9 cellular contexts compared by ENCODE assay signal in genomic region chr6:149031545-149032317, GRCh38.
DNase-seq lines count a peak whose midpoint lies in the region; ATAC-seq and TF ChIP-seq lines count a peak whose summit lies in the region.
"Had no signal": no experiment of that assay in that cellular context is flagged by ENCODE, and none has a peak within 500 bp of the region (broad histone marks: within the 10 kb centered on the region; RNA-seq: fewer than 3 reads in every experiment).

No MANE protein-coding gene starts in this region.

- DNase-seq in AG10803 (ENCODE audit: low read depth), result peak; percentile 86
- peak; percentile 96 for DNase-seq in HFFc6
- DNase-seq in T-helper 2 cell treated with Interferon-gamma antibody and Interleukin-4, amounts not matched to agents 5 μg/mL and 100 μg/mL, for 36 hours (ENCODE audit: low spot score), result peak; percentile 47
- no peak for DNase-seq in spleen
- DNase-seq in NCI-H1105 treated with DMSO at 0.1 percent for 48 hours (lab: John Stamatoyannopoulos, UW), result no peak
- no peak for DNase-seq in BE2C

- ATAC-seq in HG03432 (IDR thresholded peaks at IDR 0.05; ENCODE audit: unreplicated experiment), result no peak

- H3K27ac Mint-ChIP-seq in HFFc6, result peak overlapping the region; percentile 93
- peak overlapping the region; percentile 90 for H3K27ac Mint-ChIP-seq in T-helper 2 cell treated with Interferon-gamma antibody and Interleukin-4, amounts not matched to agents 5 μg/mL and 100 μg/mL, for 36 hours
- H3K27ac Mint-ChIP-seq in dendritic cell treated with granulocyte-macrophage colony-stimulating factor and Interleukin-4, amounts not matched to agents 40 ng/mL and 50 ng/mL, for 4 days, result peak overlapping the region; percentile 23

- no peak for TF ChIP-seq CTCF in AG10803 (conservative IDR thresholded peaks at IDR 0.05; ENCODE audit: low read length)
- no peak; the same call in 1 of the 2 replicates for TF ChIP-seq CTCF in HFFc6 (IDR thresholded peaks at IDR 0.05)
- TF ChIP-seq CTCF in spleen (IDR thresholded peaks at IDR 0.05 in 8 of 11, conservative IDR thresholded peaks at IDR 0.05 in 3 of 11), result no peak
- TF ChIP-seq CTCF in BE2C (IDR thresholded peaks at IDR 0.05; ENCODE audit: low read depth, low read length), result no peak

- H3K27me3 ChIP-seq in spleen (replicated peaks in 1 of 7) (no peaks in the 10 kb centered on the region), BE2C (no peaks in the 10 kb centered on the region)

- peak overlapping the region; percentile 74 for H3K4me3 Mint-ChIP-seq in HFFc6
- peak overlapping the region; percentile 78 for H3K4me3 Mint-ChIP-seq in T-helper 2 cell treated with Interferon-gamma antibody and Interleukin-4, amounts not matched to agents 5 μg/mL and 100 μg/mL, for 36 hours
- H3K4me3 Mint-ChIP-seq in dendritic cell treated with granulocyte-macrophage colony-stimulating factor and Interleukin-4, amounts not matched to agents 40 ng/mL and 50 ng/mL, for 4 days, result no peak overlapping the region

- peak overlapping the region; percentile 21 for H3K4me3 ChIP-seq in AG10803 (ENCODE audit: low read length)
- H3K4me3 ChIP-seq in spleen, result peak overlapping the region in 1 of 8 donors; percentile 38
- H3K4me3 ChIP-seq in BE2C (ENCODE audit: low read depth, low read length), result no peak overlapping the region

- H3K4me1 Mint-ChIP-seq in HFFc6 (ENCODE audit: low read depth), result peaks cover 99% of the 10 kb centered on the region
- H3K4me1 Mint-ChIP-seq in T-helper 2 cell treated with Interferon-gamma antibody and Interleukin-4, amounts not matched to agents 5 μg/mL and 100 μg/mL, for 36 hours (ENCODE audit: low read depth), result peaks cover 74% of the 10 kb centered on the region
- peaks cover 19% of the 10 kb centered on the region for H3K4me1 Mint-ChIP-seq in dendritic cell treated with granulocyte-macrophage colony-stimulating factor and Interleukin-4, amounts not matched to agents 40 ng/mL and 50 ng/mL, for 4 days (ENCODE audit: low read depth)

- WGBS in spleen, 5 donors, result 64 to 91% (median 75%) methylated on average over 16 of the region's 16 CpGs

- H3K36me3 ChIP-seq in spleen (peaks cover 0 to 11% (median 0%) of the 10 kb centered on the region in 6 donors), BE2C (no peaks in the 10 kb centered on the region)

- peaks cover 1% of the 10 kb centered on the region; the same call in 1 of the 2 replicates for H3K27me3 Mint-ChIP-seq in HFFc6 (ENCODE audit: insufficient read depth)
- H3K27me3 Mint-ChIP-seq in T-helper 2 cell treated with Interferon-gamma antibody and Interleukin-4, amounts not matched to agents 5 μg/mL and 100 μg/mL, for 36 hours (ENCODE audit: low read depth), result no peaks in the 10 kb centered on the region
- H3K27me3 Mint-ChIP-seq in dendritic cell treated with granulocyte-macrophage colony-stimulating factor and Interleukin-4, amounts not matched to agents 40 ng/mL and 50 ng/mL, for 4 days, result no peaks in the 10 kb centered on the region

- TF ChIP-seq POLR2A in spleen (IDR thresholded peaks at IDR 0.05), result no peak

- peak overlapping the region in 5 of 8 donors; percentile 34 to 68 (median 57) for H3K27ac ChIP-seq in spleen
- H3K27ac ChIP-seq: epithelial cell of prostate had no signal

- H3K4me1 ChIP-seq in spleen (peaks cover 0 to 36% (median 23%) of the 10 kb centered on the region in 6 donors), BE2C (no peaks in the 10 kb centered on the region)

- H3K9me3 Mint-ChIP-seq in HFFc6, result no peaks in the 10 kb centered on the region
- no peaks in the 10 kb centered on the region for H3K9me3 Mint-ChIP-seq in T-helper 2 cell treated with Interferon-gamma antibody and Interleukin-4, amounts not matched to agents 5 μg/mL and 100 μg/mL, for 36 hours
- H3K9me3 Mint-ChIP-seq in dendritic cell treated with granulocyte-macrophage colony-stimulating factor and Interleukin-4, amounts not matched to agents 40 ng/mL and 50 ng/mL, for 4 days, result no peaks in the 10 kb centered on the region

- no peaks in the 10 kb centered on the region for H3K36me3 Mint-ChIP-seq in HFFc6 (ENCODE audit: low read depth)
- H3K36me3 Mint-ChIP-seq in T-helper 2 cell treated with Interferon-gamma antibody and Interleukin-4, amounts not matched to agents 5 μg/mL and 100 μg/mL, for 36 hours (ENCODE audit: low read depth), result peaks cover 6% of the 10 kb centered on the region
- H3K36me3 Mint-ChIP-seq in dendritic cell treated with granulocyte-macrophage colony-stimulating factor and Interleukin-4, amounts not matched to agents 40 ng/mL and 50 ng/mL, for 4 days (ENCODE audit: low read depth), result no peaks in the 10 kb centered on the region

- intact Hi-C loops in dendritic cell treated with granulocyte-macrophage colony-stimulating factor and Interleukin-4, amounts not matched to agents 40 ng/mL and 50 ng/mL, for 4 days (cut with micrococcal nuclease), result loop anchor here (5.0 kb wide), 1 partner anchor 51 kb away; no protein-coding TSS in a partner anchor
- intact Hi-C loops in spleen (cut with DNase I; ENCODE audit: low total_unique reads), result loop anchor here (5.0 kb wide), 1 partner anchor 406 kb away; no protein-coding TSS in a partner anchor

- H3K9me3 ChIP-seq in spleen (peaks cover 0 to under 1% (median 0%) of the 10 kb centered on the region in 8 donors), BE2C (no peaks in the 10 kb centered on the region)

Comparison
In these comparisons a context has a peak if more than half of its experiments do, and no peak if none do; other contexts are left out.
1. DNase-seq: peak in AG10803 (single experiment), HFFc6 (single experiment) and T-helper 2 cell treated with Interferon-gamma antibody and Interleukin-4, amounts not matched to agents 5 μg/mL and 100 μg/mL, for 36 hours (single experiment); none in spleen (single experiment), NCI-H1105 treated with DMSO at 0.1 percent for 48 hours (single experiment) and BE2C (single experiment).
2. H3K27ac Mint-ChIP-seq: peak in every context shown above with its lines; median percentile 93 in HFFc6; 90 in T-helper 2 cell treated with Interferon-gamma antibody and Interleukin-4, amounts not matched to agents 5 μg/mL and 100 μg/mL, for 36 hours; 23 in dendritic cell treated with granulocyte-macrophage colony-stimulating factor and Interleukin-4, amounts not matched to agents 40 ng/mL and 50 ng/mL, for 4 days.